19 cellular contexts compared by ENCODE assay signal in the genomic region with DNA sequence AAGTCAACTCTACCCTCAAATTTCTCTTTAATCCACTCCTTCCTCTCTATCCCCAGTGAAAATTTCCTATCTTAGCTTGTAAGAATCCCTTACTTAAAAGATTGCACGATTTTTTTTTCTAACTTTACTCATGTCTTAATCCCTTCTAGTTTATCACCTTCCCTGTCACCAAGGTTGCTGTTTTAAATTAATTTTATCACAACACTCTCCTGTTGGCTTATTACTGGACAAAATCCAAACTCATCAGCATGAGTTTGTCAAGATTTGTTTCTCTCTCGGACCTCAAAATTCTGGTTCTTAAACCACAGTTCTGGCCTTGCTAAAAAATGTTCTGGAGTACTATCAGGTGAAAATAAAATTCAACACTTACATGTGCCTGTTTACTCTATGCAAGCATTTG.
DNase-seq lines count a peak whose midpoint lies in the region; ATAC-seq and TF ChIP-seq lines count a peak whose summit lies in the region.
"Had no signal": no experiment of that assay in that cellular context is flagged by ENCODE, and none has a peak within 500 bp of the region (broad histone marks: within the 10 kb centered on the region; RNA-seq: fewer than 3 reads in every experiment).

No MANE protein-coding gene starts in this region.

- no peaks in the 10 kb centered on the region for H3K9me3 ChIP-seq in heart right ventricle
- H3K9me3 ChIP-seq in SJSA1 (replicated peaks): no peaks in the 10 kb centered on the region
- H3K9me3 ChIP-seq: BE2C had no signal

- H3K27me3 ChIP-seq in heart right ventricle (no peaks in the 10 kb centered on the region), SJSA1 (replicated peaks) (no peaks in the 10 kb centered on the region), brain microvascular endothelial cell (replicated peaks) (no peaks in the 10 kb centered on the region)
- H3K27me3 ChIP-seq: BE2C had no signal

- peaks cover 19% of the 10 kb centered on the region for H3K36me3 Mint-ChIP-seq in mesothelial cell of epicardium
- H3K36me3 Mint-ChIP-seq: CD4-positive, CD25-positive, alpha-beta regulatory T cell had no signal

- intact Hi-C loops in Right ventricle myocardium superior (cut with DNase I) (no loop called here), heart right ventricle (cut with DNase I) (no loop called here), left colon (cut with DNase I, micrococcal nuclease) (no loop called here)

- H3K4me1 Mint-ChIP-seq in mesothelial cell of epicardium: peaks cover 10% of the 10 kb centered on the region
- H3K4me1 Mint-ChIP-seq: CD4-positive, CD25-positive, alpha-beta regulatory T cell; CD8-positive, alpha-beta memory T cell; H9 had no signal

- H3K9me3 Mint-ChIP-seq in mesothelial cell of epicardium: peaks cover 36% of the 10 kb centered on the region
- H3K9me3 Mint-ChIP-seq: H9 had no signal

- WGBS in heart right ventricle, 2 donors: 20 to 36% methylated on average over 2 of the region's 2 CpGs

- DNase-seq in Right ventricle myocardium superior (no peak), heart right ventricle (no peak), SJSA1 (ENCODE audit: low read depth in 1 of 2, low spot score in 2 of 2) (no peak), brain microvascular endothelial cell (no peak), mesothelial cell of epicardium (ENCODE audit: low spot score in 2 of 2, unreplicated experiment in 2 of 2) (no peak), left colon (no peak)
- DNase-seq: ACHN; BE2C; C1 segment of cervical spinal cord; CD4-positive, CD25-positive, alpha-beta regulatory T cell; CD8-positive, alpha-beta memory T cell; COR-L47; DMS 273 treated with DMSO at 0.1 percent for 48 hours; DMS53; DND-41; EL; H9 had no signal

- in situ Hi-C loops in brain microvascular endothelial cell (cut with HindIII; ENCODE audit: low pct_ligation_motif_present, low sequenced_read_pairs): no loop called here

- H3K27ac Mint-ChIP-seq in mesothelial cell of epicardium: peak overlapping the region; percentile 57
- H3K27ac Mint-ChIP-seq: CD4-positive, CD25-positive, alpha-beta regulatory T cell; CD8-positive, alpha-beta memory T cell; H9 had no signal

- no peaks in the 10 kb centered on the region for H3K36me3 ChIP-seq in heart right ventricle
- no peaks in the 10 kb centered on the region for H3K36me3 ChIP-seq in SJSA1
- H3K36me3 ChIP-seq in brain microvascular endothelial cell (replicated peaks): no peaks in the 10 kb centered on the region
- H3K36me3 ChIP-seq: BE2C had no signal

- no peak overlapping the region for H3K4me3 Mint-ChIP-seq in mesothelial cell of epicardium
- H3K4me3 Mint-ChIP-seq: CD4-positive, CD25-positive, alpha-beta regulatory T cell; CD8-positive, alpha-beta memory T cell; H9 had no signal

- H3K27ac ChIP-seq in heart right ventricle (no peak overlapping the region), SJSA1 (peak overlapping the region; percentile 39), brain microvascular endothelial cell (peak overlapping the region; percentile 63)

- ATAC-seq in Right ventricle myocardium superior (ENCODE audit: poor library complexity) (peak; percentile 62), heart right ventricle (no peak), left colon (no peak), HG02973 (IDR thresholded peaks at IDR 0.05; ENCODE audit: unreplicated experiment) (no peak)
- ATAC-seq: GM12878 had no signal

- TF ChIP-seq CTCF in heart right ventricle (IDR thresholded peaks at IDR 0.05): no peak
- no peak for TF ChIP-seq CTCF in brain microvascular endothelial cell (IDR thresholded peaks at IDR 0.05; ENCODE audit: low read depth, low read length, missing control alignments)
- no peak for TF ChIP-seq CTCF in mesothelial cell of epicardium (IDR thresholded peaks at IDR 0.05; ENCODE audit: unreplicated experiment)

- H3K4me1 ChIP-seq in heart right ventricle (peaks cover 0 to 17% (median 4%) of the 10 kb centered on the region in 9 donors), SJSA1 (replicated peaks) (peaks cover 20% of the 10 kb centered on the region)

- H3K4me3 ChIP-seq in heart right ventricle: no peak overlapping the region
- no peak overlapping the region for H3K4me3 ChIP-seq in SJSA1
- no peak overlapping the region for H3K4me3 ChIP-seq in brain microvascular endothelial cell (ENCODE audit: low read depth, low read length)
- H3K4me3 ChIP-seq: GM12878 had no signal

- H3K27me3 Mint-ChIP-seq in mesothelial cell of epicardium (ENCODE audit: low read depth): no peaks in the 10 kb centered on the region
- H3K27me3 Mint-ChIP-seq: CD4-positive, CD25-positive, alpha-beta regulatory T cell; CD8-positive, alpha-beta memory T cell had no signal

Comparison
In these comparisons a context has a peak if more than half of its experiments do, and no peak if none do; other contexts are left out.
1. H3K27ac ChIP-seq: peak in SJSA1 (single experiment) and brain microvascular endothelial cell (single experiment); none in heart right ventricle (0 of 10).